ENCODE assay signal across 2 cellular contexts in genomic region chr4:150142831-150143230, GRCh38.
TF ChIP-seq lines count a peak whose summit lies in the region.

No MANE protein-coding gene starts in this region.

TF ChIP-seq in HepG2, 621 proteins besides CTCF, POLR2A, EP300 and RAD21:
- no peak for TF ChIP-seq ZBTB34 (CRISPR knock-in tag; IDR thresholded peaks at IDR 0.05)
- TF ChIP-seq ZNF10 (CRISPR knock-in tag; IDR thresholded peaks at IDR 0.05; ENCODE audit: borderline replicate concordance, low read depth) = no peak
- TF ChIP-seq CREBL2 (CRISPR knock-in tag; IDR thresholded peaks at IDR 0.05; ENCODE audit: borderline replicate concordance) = no peak
- TF ChIP-seq MAFK (conservative IDR thresholded peaks at IDR 0.05 in 1 of 2, IDR thresholded peaks at IDR 0.05 in 1 of 2; ENCODE audit: low read length in 2 of 2) = peak; percentile 71 to 77
- TF ChIP-seq ZNF639 (CRISPR knock-in tag; conservative IDR thresholded peaks at IDR 0.05) = no peak
- TF ChIP-seq SMC3 (IDR thresholded peaks at IDR 0.05; ENCODE audit: low read length) = no peak
- peak; percentile 62 for TF ChIP-seq MAFF (IDR thresholded peaks at IDR 0.05; ENCODE audit: low read depth, low read length)

TF ChIP-seq in neural cell, 6 proteins besides CTCF, POLR2A, EP300 and RAD21:
- TF ChIP-seq REST (IDR thresholded peaks at IDR 0.05; ENCODE audit: borderline replicate concordance) (no peak), MXI1 (conservative IDR thresholded peaks at IDR 0.05; ENCODE audit: poor library complexity, severe bottlenecking) (no peak), POLR2AphosphoS5 (IDR thresholded peaks at IDR 0.05) (no peak), SMC3 (conservative IDR thresholded peaks at IDR 0.05; ENCODE audit: poor library complexity) (no peak), EZH2 (IDR thresholded peaks at IDR 0.05; ENCODE audit: borderline replicate concordance, insufficient read depth, low read length, poor library complexity, severe bottlenecking) (no peak), TAF1 (IDR thresholded peaks at IDR 0.05; ENCODE audit: low read depth) (no peak)
TF ChIP-seq in neural cell: peak in this region for 0.
